Comparison of ENCODE assay signal across 1 cellular context in the genomic region with DNA sequence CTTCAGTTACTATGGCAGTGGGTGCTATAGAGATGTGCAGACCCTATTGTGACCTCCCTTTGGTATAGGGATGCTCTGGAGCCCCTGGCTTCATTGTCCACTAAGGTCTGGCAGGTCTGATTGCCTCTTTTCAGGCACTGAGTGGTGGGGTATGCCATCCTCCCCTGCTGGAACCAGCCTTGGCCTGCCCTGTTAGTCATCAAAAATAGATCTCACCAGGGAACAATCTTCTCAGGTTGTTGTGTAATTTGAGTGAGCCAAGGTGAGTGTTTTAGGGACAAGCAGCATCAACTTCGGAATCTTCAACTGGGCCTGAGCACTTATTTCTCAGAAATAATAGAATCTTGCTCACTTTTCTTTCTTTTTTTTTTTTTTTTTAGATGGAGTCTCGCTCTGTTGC.
TF ChIP-seq lines count a peak whose summit lies in the region.

No MANE protein-coding gene starts in this region.

TF ChIP-seq in A549, 52 proteins besides CTCF, POLR2A, EP300 and RAD21:
- no peak for TF ChIP-seq FOSB (CRISPR knock-in tag; IDR thresholded peaks at IDR 0.05)
- TF ChIP-seq HOXB13 (CRISPR knock-in tag; IDR thresholded peaks at IDR 0.05; ENCODE audit: low read depth) = no peak
- TF ChIP-seq NR3C1 (IDR thresholded peaks at IDR 0.05) = no peak
- TF ChIP-seq CEBPB (IDR thresholded peaks at IDR 0.05) = no peak
- TF ChIP-seq, protein P1, sequence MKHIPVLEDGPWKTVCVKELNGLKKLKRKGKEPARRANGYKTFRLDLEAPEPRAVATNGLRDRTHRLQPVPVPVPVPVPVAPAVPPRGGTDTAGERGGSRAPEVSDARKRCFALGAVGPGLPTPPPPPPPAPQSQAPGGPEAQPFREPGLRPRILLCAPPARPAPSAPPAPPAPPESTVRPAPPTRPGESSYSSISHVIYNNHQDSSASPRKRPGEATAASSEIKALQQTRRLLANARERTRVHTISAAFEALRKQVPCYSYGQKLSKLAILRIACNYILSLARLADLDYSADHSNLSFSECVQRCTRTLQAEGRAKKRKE (CRISPR knock-in tag; IDR thresholded peaks at IDR 0.05; ENCODE audit: low read depth) = no peak
- TF ChIP-seq, protein P2, sequence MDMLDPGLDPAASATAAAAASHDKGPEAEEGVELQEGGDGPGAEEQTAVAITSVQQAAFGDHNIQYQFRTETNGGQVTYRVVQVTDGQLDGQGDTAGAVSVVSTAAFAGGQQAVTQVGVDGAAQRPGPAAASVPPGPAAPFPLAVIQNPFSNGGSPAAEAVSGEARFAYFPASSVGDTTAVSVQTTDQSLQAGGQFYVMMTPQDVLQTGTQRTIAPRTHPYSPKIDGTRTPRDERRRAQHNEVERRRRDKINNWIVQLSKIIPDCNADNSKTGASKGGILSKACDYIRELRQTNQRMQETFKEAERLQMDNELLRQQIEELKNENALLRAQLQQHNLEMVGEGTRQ (IDR thresholded peaks at IDR 0.05) = no peak
- TF ChIP-seq HEYL (CRISPR knock-in tag; IDR thresholded peaks at IDR 0.05) = no peak
- no peak for TF ChIP-seq FOXS1 (CRISPR knock-in tag; IDR thresholded peaks at IDR 0.05)
- TF ChIP-seq KDM1A (IDR thresholded peaks at IDR 0.05; ENCODE audit: low read depth) = no peak
- TF ChIP-seq, protein P3, sequence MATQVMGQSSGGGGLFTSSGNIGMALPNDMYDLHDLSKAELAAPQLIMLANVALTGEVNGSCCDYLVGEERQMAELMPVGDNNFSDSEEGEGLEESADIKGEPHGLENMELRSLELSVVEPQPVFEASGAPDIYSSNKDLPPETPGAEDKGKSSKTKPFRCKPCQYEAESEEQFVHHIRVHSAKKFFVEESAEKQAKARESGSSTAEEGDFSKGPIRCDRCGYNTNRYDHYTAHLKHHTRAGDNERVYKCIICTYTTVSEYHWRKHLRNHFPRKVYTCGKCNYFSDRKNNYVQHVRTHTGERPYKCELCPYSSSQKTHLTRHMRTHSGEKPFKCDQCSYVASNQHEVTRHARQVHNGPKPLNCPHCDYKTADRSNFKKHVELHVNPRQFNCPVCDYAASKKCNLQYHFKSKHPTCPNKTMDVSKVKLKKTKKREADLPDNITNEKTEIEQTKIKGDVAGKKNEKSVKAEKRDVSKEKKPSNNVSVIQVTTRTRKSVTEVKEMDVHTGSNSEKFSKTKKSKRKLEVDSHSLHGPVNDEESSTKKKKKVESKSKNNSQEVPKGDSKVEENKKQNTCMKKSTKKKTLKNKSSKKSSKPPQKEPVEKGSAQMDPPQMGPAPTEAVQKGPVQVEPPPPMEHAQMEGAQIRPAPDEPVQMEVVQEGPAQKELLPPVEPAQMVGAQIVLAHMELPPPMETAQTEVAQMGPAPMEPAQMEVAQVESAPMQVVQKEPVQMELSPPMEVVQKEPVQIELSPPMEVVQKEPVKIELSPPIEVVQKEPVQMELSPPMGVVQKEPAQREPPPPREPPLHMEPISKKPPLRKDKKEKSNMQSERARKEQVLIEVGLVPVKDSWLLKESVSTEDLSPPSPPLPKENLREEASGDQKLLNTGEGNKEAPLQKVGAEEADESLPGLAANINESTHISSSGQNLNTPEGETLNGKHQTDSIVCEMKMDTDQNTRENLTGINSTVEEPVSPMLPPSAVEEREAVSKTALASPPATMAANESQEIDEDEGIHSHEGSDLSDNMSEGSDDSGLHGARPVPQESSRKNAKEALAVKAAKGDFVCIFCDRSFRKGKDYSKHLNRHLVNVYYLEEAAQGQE (IDR thresholded peaks at IDR 0.05) = no peak
- TF ChIP-seq CBX8 (IDR thresholded peaks at IDR 0.05) = no peak
- no peak for TF ChIP-seq RARB (CRISPR knock-in tag; IDR thresholded peaks at IDR 0.05)
- TF ChIP-seq POLR2AphosphoS2 (conservative IDR thresholded peaks at IDR 0.05; ENCODE audit: low read length) = no peak
